In genomic region chr2:43293744-43294695, GRCh38 we compare ENCODE assay signal across 8 cellular contexts.
DNase-seq lines count a peak whose midpoint lies in the region; ATAC-seq and TF ChIP-seq lines count a peak whose summit lies in the region.

No MANE protein-coding gene starts in this region.

- H3K9me3 Mint-ChIP-seq in activated B cell treated with CpG ODN at 0.5 μM for 24 hours, result no peaks in the 10 kb centered on the region

- no peak overlapping the region for H3K4me3 Mint-ChIP-seq in activated B cell treated with CpG ODN at 0.5 μM for 24 hours

- H3K9me2 ChIP-seq in OCI-LY7 (ENCODE audit: insufficient read depth, low read length), result no peaks in the 10 kb centered on the region

- H3K4me1 ChIP-seq in psoas muscle (peaks cover 23% of the 10 kb centered on the region), OCI-LY7 (ENCODE audit: insufficient read depth, low read length, poor library complexity, severe bottlenecking) (no peaks in the 10 kb centered on the region)

- H3K4me3 ChIP-seq in GM12864 (ENCODE audit: low read depth, low read length) (no peak overlapping the region), psoas muscle (no peak overlapping the region), OCI-LY7 (ENCODE audit: low read depth, low read length, poor library complexity, severe bottlenecking) (no peak overlapping the region)

- peak overlapping the region; percentile 86 for H3K27ac ChIP-seq in psoas muscle
- no peak overlapping the region for H3K27ac ChIP-seq in OCI-LY7 (ENCODE audit: low read depth, low read length, poor library complexity, severe bottlenecking)

- no peaks in the 10 kb centered on the region for H4K20me1 ChIP-seq in OCI-LY7 (ENCODE audit: insufficient read depth, low read length)

- no peak overlapping the region for H2AFZ ChIP-seq in OCI-LY7 (ENCODE audit: low read length)

- H3K36me3 Mint-ChIP-seq in activated B cell treated with CpG ODN at 0.5 μM for 24 hours (ENCODE audit: low read depth), result peaks cover 40% of the 10 kb centered on the region

- H3K27me3 ChIP-seq in psoas muscle (ENCODE audit: insufficient read depth in 3 of 3, low read length in 2 of 3), result no peaks in the 10 kb centered on the region

- H3K36me3 ChIP-seq in psoas muscle (ENCODE audit: insufficient read depth in 1 of 2, low read depth in 1 of 2) (no peaks in the 10 kb centered on the region), OCI-LY7 (ENCODE audit: insufficient read depth, low read length) (peaks cover 23% of the 10 kb centered on the region)

- no peak overlapping the region for H3K4me2 ChIP-seq in OCI-LY7 (ENCODE audit: low read length)

- DNase-seq in GM12864 (ENCODE audit: low read depth) (peak; percentile 87), HuH-7 (ENCODE audit: low spot score) (peak; percentile 64), activated B cell treated with CpG ODN at 0.5 μM for 24 hours (no peak), fibroblast of gingiva (ENCODE audit: low read depth) (peak; percentile 97), psoas muscle (no peak), superior temporal gyrus (ENCODE audit: extremely low spot score) (no peak), OCI-LY7 (ENCODE audit: low spot score) (no peak)

- ATAC-seq in GM21619 (IDR thresholded peaks at IDR 0.05; ENCODE audit: unreplicated experiment), result peak; percentile 99
- ATAC-seq in activated B cell treated with CpG ODN at 0.5 μM for 24 hours (ENCODE audit: low read depth), result peak; percentile 94
- ATAC-seq in psoas muscle, result peak; percentile 99

- CTCF ChIA-PET in activated B cell treated with CpG ODN at 0.5 μM for 24 hours (lab: Charles Lee), result interaction anchor here (0.7 kb wide), 1 partner anchor 18 kb away, joined by 3 read pairs; no protein-coding TSS in a partner anchor
- CTCF ChIA-PET in OCI-LY7 (lab: Charles Lee; ENCODE audit: unreplicated experiment), result interaction anchor here (0.5 kb wide), 1 partner anchor 26 kb away, joined by 3 read pairs; no protein-coding TSS in a partner anchor

- TF ChIP-seq CTCF in GM12864 (IDR thresholded peaks at IDR 0.05; ENCODE audit: low read depth, low read length, missing control alignments) (no peak), activated B cell treated with CpG ODN at 0.5 μM for 24 hours (IDR thresholded peaks at IDR 0.05) (no peak), psoas muscle (IDR thresholded peaks at IDR 0.05) (no peak), OCI-LY7 (conservative IDR thresholded peaks at IDR 0.05; ENCODE audit: low read length) (no peak)

- intact Hi-C loops in activated B cell treated with CpG ODN at 0.5 μM for 24 hours (cut with micrococcal nuclease), result loop anchor here (1.0 to 10.0 kb wide), 4 partner anchors 111 to 187 kb away; no protein-coding TSS in a partner anchor
- intact Hi-C loops in psoas muscle (cut with DNase I), result loop anchor here in 1 of 2 donors (5.0 kb wide), 1 partner anchor 38 kb away; no protein-coding TSS in a partner anchor
- intact Hi-C loops in OCI-LY7 (cut with micrococcal nuclease; ENCODE audit: unreplicated experiment), result no loop called here

- 53 to 61% (median 56%) methylated on average over 6 of the region's 6 CpGs for WGBS in psoas muscle, 3 donors

- no peaks in the 10 kb centered on the region for H3K27me3 Mint-ChIP-seq in activated B cell treated with CpG ODN at 0.5 μM for 24 hours

- peaks cover 18% of the 10 kb centered on the region for H3K4me1 Mint-ChIP-seq in activated B cell treated with CpG ODN at 0.5 μM for 24 hours

- no TSS peak for BruUV-seq in OCI-LY7 (replicated peaks; lab: Mats Ljungman, UMichigan)

- POLR2A ChIA-PET in activated B cell treated with CpG ODN at 0.5 μM for 24 hours (lab: Charles Lee) (interaction anchor here (1.4 kb wide), 1 partner anchor 54 kb away, joined by 3 read pairs; no protein-coding TSS in a partner anchor), OCI-LY7 (lab: Charles Lee) (no interaction called here)

- no peaks in the 10 kb centered on the region for H3K79me2 ChIP-seq in OCI-LY7 (ENCODE audit: insufficient read depth, low read depth, low read length)

- H3K27ac Mint-ChIP-seq in activated B cell treated with CpG ODN at 0.5 μM for 24 hours, result peak overlapping the region; percentile 92

- H3K9me3 ChIP-seq in psoas muscle, result no peaks in the 10 kb centered on the region
- no peaks in the 10 kb centered on the region for H3K9me3 ChIP-seq in OCI-LY7 (ENCODE audit: low read length)

Comparison
In these comparisons a context has a peak if more than half of its experiments do, and no peak if none do; other contexts are left out.
1. DNase-seq: peak in GM12864 (single experiment), HuH-7 (single experiment) and fibroblast of gingiva (single experiment); none in activated B cell treated with CpG ODN at 0.5 μM for 24 hours (single experiment), psoas muscle (0 of 2), superior temporal gyrus (single experiment) and OCI-LY7 (single experiment).
2. Peak in every context shown above with its lines, with median percentiles within 50 percentile points of each other: ATAC-seq.